Comparison of ENCODE assay signal across 1 cellular context in genomic region chr1:112817555-112818373, GRCh38.
TF ChIP-seq lines count a peak whose summit lies in the region.

No MANE protein-coding gene starts in this region.

TF ChIP-seq in K562, 482 proteins besides CTCF, POLR2A, EP300 and RAD21 (continued from another document):
- no peak for TF ChIP-seq CHD7 (IDR thresholded peaks at IDR 0.05; ENCODE audit: low read depth, low read length)
- TF ChIP-seq, protein P1, sequence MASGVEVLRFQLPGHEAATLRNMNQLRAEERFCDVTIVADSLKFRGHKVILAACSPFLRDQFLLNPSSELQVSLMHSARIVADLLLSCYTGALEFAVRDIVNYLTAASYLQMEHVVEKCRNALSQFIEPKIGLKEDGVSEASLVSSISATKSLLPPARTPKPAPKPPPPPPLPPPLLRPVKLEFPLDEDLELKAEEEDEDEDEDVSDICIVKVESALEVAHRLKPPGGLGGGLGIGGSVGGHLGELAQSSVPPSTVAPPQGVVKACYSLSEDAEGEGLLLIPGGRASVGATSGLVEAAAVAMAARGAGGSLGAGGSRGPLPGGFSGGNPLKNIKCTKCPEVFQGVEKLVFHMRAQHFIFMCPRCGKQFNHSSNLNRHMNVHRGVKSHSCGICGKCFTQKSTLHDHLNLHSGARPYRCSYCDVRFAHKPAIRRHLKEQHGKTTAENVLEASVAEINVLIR (CRISPR knock-in tag; IDR thresholded peaks at IDR 0.05) = peak; percentile 55; the same call in 1 of the 2 replicates
- peak; percentile 86 for TF ChIP-seq ZNF695 (CRISPR knock-in tag; IDR thresholded peaks at IDR 0.05)
- peak; percentile 87 for TF ChIP-seq ZNF311 (CRISPR knock-in tag; IDR thresholded peaks at IDR 0.05)
- TF ChIP-seq PCBP1 (IDR thresholded peaks at IDR 0.05; ENCODE audit: low read depth, low read length, poor library complexity, severe bottlenecking) = no peak
- TF ChIP-seq MED1 (CRISPR knock-in tag; IDR thresholded peaks at IDR 0.05; ENCODE audit: borderline replicate concordance) = no peak
- no peak for TF ChIP-seq KDM2B (CRISPR knock-in tag; IDR thresholded peaks at IDR 0.05)
- TF ChIP-seq ZNF224 (CRISPR knock-in tag; IDR thresholded peaks at IDR 0.05) = no peak
- TF ChIP-seq CXXC5 (CRISPR knock-in tag; IDR thresholded peaks at IDR 0.05) = 0 out of 2 replicates have a peak, but pooled peaks have one; percentile 14
- peak; percentile 87 for TF ChIP-seq PTTG1 (tag; IDR thresholded peaks at IDR 0.05; ENCODE audit: low read depth)
- peak; percentile 72 for TF ChIP-seq PYGO2 (tag; IDR thresholded peaks at IDR 0.05)
- TF ChIP-seq HINFP (tag; conservative IDR thresholded peaks at IDR 0.05; ENCODE audit: low read depth) = peak; percentile 73; the same call in 1 of the 2 replicates
- TF ChIP-seq TAL1 (IDR thresholded peaks at IDR 0.05) = no peak
- no peak for TF ChIP-seq HNRNPLL (IDR thresholded peaks at IDR 0.05; ENCODE audit: low read depth, low read length, poor library complexity, severe bottlenecking)
- no peak for TF ChIP-seq CEBPG (CRISPR knock-in tag; IDR thresholded peaks at IDR 0.05)
- no peak for TF ChIP-seq CEBPG (tag; conservative IDR thresholded peaks at IDR 0.05 in 1 of 2, IDR thresholded peaks at IDR 0.05 in 1 of 2)
- peak; percentile 93 for TF ChIP-seq DMBX1 (CRISPR knock-in tag; IDR thresholded peaks at IDR 0.05; ENCODE audit: borderline replicate concordance)
- TF ChIP-seq USF2 (CRISPR knock-in tag; IDR thresholded peaks at IDR 0.05) = no peak
- no peak for TF ChIP-seq HDGF (IDR thresholded peaks at IDR 0.05)
- 0 out of 2 replicates have a peak, but pooled peaks have one; percentile 24 for TF ChIP-seq ID3 (CRISPR knock-in tag; IDR thresholded peaks at IDR 0.05)
- TF ChIP-seq ID3 (tag; IDR thresholded peaks at IDR 0.05) = peak; percentile 95
- TF ChIP-seq DACH1 (IDR thresholded peaks at IDR 0.05; ENCODE audit: partially characterized antibody) = no peak
- peak; percentile 90 for TF ChIP-seq ZNF668 (CRISPR knock-in tag; IDR thresholded peaks at IDR 0.05)
- TF ChIP-seq SRF (CRISPR knock-in tag; IDR thresholded peaks at IDR 0.05) = no peak
- no peak for TF ChIP-seq ZBTB8A (IDR thresholded peaks at IDR 0.05; ENCODE audit: partially characterized antibody)
- no peak for TF ChIP-seq PKNOX1 (IDR thresholded peaks at IDR 0.05)
- TF ChIP-seq SMAD3 (CRISPR knock-in tag; conservative IDR thresholded peaks at IDR 0.05) = peak; percentile 87
- TF ChIP-seq SOX6 (IDR thresholded peaks at IDR 0.05) = no peak
- no peak for TF ChIP-seq HNRNPUL1 (IDR thresholded peaks at IDR 0.05; ENCODE audit: low read length)
- TF ChIP-seq ZNF75A (CRISPR knock-in tag; IDR thresholded peaks at IDR 0.05) = 0 out of 2 replicates have a peak, but pooled peaks have one; percentile 61
- TF ChIP-seq DLX4 (CRISPR knock-in tag; IDR thresholded peaks at IDR 0.05) = 0 out of 2 replicates have a peak, but pooled peaks have one; percentile 17
- TF ChIP-seq JUN (IDR thresholded peaks at IDR 0.05; ENCODE audit: borderline replicate concordance, low read depth, low read length) = no peak
- no peak for TF ChIP-seq JUN (CRISPR knock-in tag; IDR thresholded peaks at IDR 0.05; ENCODE audit: borderline replicate concordance)
- 0 out of 4 replicates have a peak, but pooled peaks of 1 of the 2 experiments have one; percentile 7 for TF ChIP-seq KDM1A (IDR thresholded peaks at IDR 0.05)
- TF ChIP-seq GABPB2 (CRISPR knock-in tag; conservative IDR thresholded peaks at IDR 0.05) = no peak
- TF ChIP-seq KAT7 (CRISPR knock-in tag; IDR thresholded peaks at IDR 0.05; ENCODE audit: borderline replicate concordance) = no peak
- peak; percentile 71; the same call in 1 of the 2 replicates for TF ChIP-seq ZNF41 (CRISPR knock-in tag; conservative IDR thresholded peaks at IDR 0.05)
- TF ChIP-seq ZNF561 (CRISPR knock-in tag; conservative IDR thresholded peaks at IDR 0.05) = peak; percentile 61; the same call in 1 of the 2 replicates
- 0 out of 2 replicates have a peak, but pooled peaks have one; percentile 58 for TF ChIP-seq GATAD2A (IDR thresholded peaks at IDR 0.05)
- no peak for TF ChIP-seq ZBTB1 (CRISPR knock-in tag; IDR thresholded peaks at IDR 0.05; ENCODE audit: borderline replicate concordance, low read depth)
